In genomic region chr14:34875031-34875922, GRCh38 we compare ENCODE assay signal across 8 cellular contexts. TPM values are rescaled to one million over a fixed set of nuclear protein-coding genes. Genes with fewer than 3 reads are reported as not detected.
DNase-seq lines count a peak whose midpoint lies in the region; ATAC-seq and TF ChIP-seq lines count a peak whose summit lies in the region.

A gene with protein sequence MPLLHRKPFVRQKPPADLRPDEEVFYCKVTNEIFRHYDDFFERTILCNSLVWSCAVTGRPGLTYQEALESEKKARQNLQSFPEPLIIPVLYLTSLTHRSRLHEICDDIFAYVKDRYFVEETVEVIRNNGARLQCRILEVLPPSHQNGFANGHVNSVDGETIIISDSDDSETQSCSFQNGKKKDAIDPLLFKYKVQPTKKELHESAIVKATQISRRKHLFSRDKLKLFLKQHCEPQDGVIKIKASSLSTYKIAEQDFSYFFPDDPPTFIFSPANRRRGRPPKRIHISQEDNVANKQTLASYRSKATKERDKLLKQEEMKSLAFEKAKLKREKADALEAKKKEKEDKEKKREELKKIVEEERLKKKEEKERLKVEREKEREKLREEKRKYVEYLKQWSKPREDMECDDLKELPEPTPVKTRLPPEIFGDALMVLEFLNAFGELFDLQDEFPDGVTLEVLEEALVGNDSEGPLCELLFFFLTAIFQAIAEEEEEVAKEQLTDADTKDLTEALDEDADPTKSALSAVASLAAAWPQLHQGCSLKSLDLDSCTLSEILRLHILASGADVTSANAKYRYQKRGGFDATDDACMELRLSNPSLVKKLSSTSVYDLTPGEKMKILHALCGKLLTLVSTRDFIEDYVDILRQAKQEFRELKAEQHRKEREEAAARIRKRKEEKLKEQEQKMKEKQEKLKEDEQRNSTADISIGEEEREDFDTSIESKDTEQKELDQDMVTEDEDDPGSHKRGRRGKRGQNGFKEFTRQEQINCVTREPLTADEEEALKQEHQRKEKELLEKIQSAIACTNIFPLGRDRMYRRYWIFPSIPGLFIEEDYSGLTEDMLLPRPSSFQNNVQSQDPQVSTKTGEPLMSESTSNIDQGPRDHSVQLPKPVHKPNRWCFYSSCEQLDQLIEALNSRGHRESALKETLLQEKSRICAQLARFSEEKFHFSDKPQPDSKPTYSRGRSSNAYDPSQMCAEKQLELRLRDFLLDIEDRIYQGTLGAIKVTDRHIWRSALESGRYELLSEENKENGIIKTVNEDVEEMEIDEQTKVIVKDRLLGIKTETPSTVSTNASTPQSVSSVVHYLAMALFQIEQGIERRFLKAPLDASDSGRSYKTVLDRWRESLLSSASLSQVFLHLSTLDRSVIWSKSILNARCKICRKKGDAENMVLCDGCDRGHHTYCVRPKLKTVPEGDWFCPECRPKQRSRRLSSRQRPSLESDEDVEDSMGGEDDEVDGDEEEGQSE (N-terminal part only) (minus strand): TSS chr14:34875360. CDS start chr14:34874604, 756 bp downstream.

- CTCF ChIA-PET in MCF 10A (lab: Yijun Ruan, JAX): interaction anchor here (0.6 to 2.5 kb wide), 6 partner anchors 9 to 106 kb away, joined by 3 to 17 read pairs (median 3); no protein-coding TSS in a partner anchor

- TF ChIP-seq POLR2A in gastrocnemius medialis (IDR thresholded peaks at IDR 0.05): peak; percentile 84 to 95

- no peaks in the 10 kb centered on the region for H3K27me3 Mint-ChIP-seq in MCF 10A (ENCODE audit: insufficient read depth, unreplicated experiment)

- ATAC-seq in GM18517 (IDR thresholded peaks at IDR 0.05; ENCODE audit: unreplicated experiment): peak; percentile 53
- ATAC-seq in HG03025 (IDR thresholded peaks at IDR 0.05; ENCODE audit: low FRiP score, unreplicated experiment): peak; percentile 33
- peak; percentile 62 for ATAC-seq in gastrocnemius medialis

- no peaks in the 10 kb centered on the region for H3K9me3 Mint-ChIP-seq in MCF 10A (ENCODE audit: unreplicated experiment)

- in situ Hi-C loops in gastrocnemius medialis (cut with MboI; ENCODE audit: low sequenced_read_pairs in 4 of 4): no loop called here

- H3K4me1 ChIP-seq in iPS-15b (ENCODE audit: control insufficient read depth, insufficient read depth, low read length) (peaks cover 2% of the 10 kb centered on the region), gastrocnemius medialis (peaks cover 16 to 17% of the 10 kb centered on the region in 2 donors)

- H3K4me3 Mint-ChIP-seq in MCF 10A (ENCODE audit: unreplicated experiment): peak within 1 kb of the TSS; percentile 93

- H3K9me3 ChIP-seq in iPS-15b (ENCODE audit: control insufficient read depth, insufficient read depth, low read length): no peaks in the 10 kb centered on the region
- H3K9me3 ChIP-seq in gastrocnemius medialis: no peaks in the 10 kb centered on the region

- POLR2A ChIA-PET in MCF 10A (lab: Yijun Ruan, JAX): interaction anchor here (0.5 to 6.4 kb wide), 41 partner anchors 9 to 529 kb away, joined by 3 to 266 read pairs (median 3); partner anchors contain the start of genes FAM177A1, NFKBIA, PPP2R3C and PRORP

- peak within 1 kb of the TSS; percentile 99 for H3K27ac Mint-ChIP-seq in MCF 10A (ENCODE audit: low read depth, unreplicated experiment)

- H3K36me3 ChIP-seq in iPS-15b (ENCODE audit: control insufficient read depth, insufficient read depth, low read length) (no peaks in the 10 kb centered on the region), gastrocnemius medialis (no peaks in the 10 kb centered on the region)

- H3K27me3 ChIP-seq in iPS-15b (ENCODE audit: control insufficient read depth, insufficient read depth, low read length) (peaks cover 7% of the 10 kb centered on the region), gastrocnemius medialis (no peaks in the 10 kb centered on the region)

- H3K27ac ChIP-seq in gastrocnemius medialis: peak within 1 kb of the TSS; percentile 98 to 100 (median 100)

- H3K4me1 Mint-ChIP-seq in MCF 10A (ENCODE audit: insufficient read depth, unreplicated experiment): peaks cover 8% of the 10 kb centered on the region

- peak within 1 kb of the TSS; percentile 80 for H3K4me3 ChIP-seq in iPS-15b (ENCODE audit: low read depth, low read length)
- H3K4me3 ChIP-seq in gastrocnemius medialis: peak within 1 kb of the TSS; percentile 82 to 98 (median 90)

- BruUV-seq in MCF 10A (replicated peaks; lab: Mats Ljungman, UMichigan): TSS peak; percentile 57

- H3K36me3 Mint-ChIP-seq in MCF 10A (ENCODE audit: insufficient read depth, unreplicated experiment): peaks cover 6% of the 10 kb centered on the region

- H3K9ac ChIP-seq in iPS-15b (ENCODE audit: low read depth, low read length): peak within 1 kb of the TSS; percentile 83

- TF ChIP-seq CTCF in MCF 10A (IDR thresholded peaks at IDR 0.05; ENCODE audit: unreplicated experiment) (no peak), gastrocnemius medialis (IDR thresholded peaks at IDR 0.05 in 4 of 5, conservative IDR thresholded peaks at IDR 0.05 in 1 of 5) (peak in 3 of 5 experiments; percentile 13 to 42 (median 37))

- intact Hi-C loops in MCF 10A (cut with micrococcal nuclease): loop anchor here (1.0 to 10.0 kb wide), 4 partner anchors 107 to 540 kb away; partner anchors contain the start of gene SRP54
- intact Hi-C loops in gastrocnemius medialis (cut with DNase I; ENCODE audit: low total_unique reads): loop anchor here (2.0 to 10.0 kb wide), 2 partner anchors 108 to 530 kb away; partner anchors contain the start of genes NFKBIA and SRP54

- DNase-seq in 8988T (peak; percentile 59), NCI-H2081 treated with DMSO at 0.1 percent for 48 hours (lab: John Stamatoyannopoulos, UW) (peak; percentile 56), T1000 (lab: John Stamatoyannopoulos, UW) (peak; percentile 56), MCF 10A (ENCODE audit: unreplicated experiment) (peak; percentile 94), gastrocnemius medialis (peak; percentile 42 to 61)

RNA-seq across cellular contexts. Expression of the gene that starts here (rescaled TPM):
- total RNA-seq in MCF 10A (2022): 33.3 and 44.6 TPM in 2 replicates
- total RNA-seq in gastrocnemius medialis: 10 to 100 TPM; 11.6 to 18.5 (median 14.7) TPM

Comparison
In these comparisons a context has a peak if more than half of its experiments do, and no peak if none do; other contexts are left out.
1. Peak in every context shown above with its lines: DNase-seq, ATAC-seq, H3K4me3 ChIP-seq and H3K27ac ChIP-seq.